In the genomic region with DNA sequence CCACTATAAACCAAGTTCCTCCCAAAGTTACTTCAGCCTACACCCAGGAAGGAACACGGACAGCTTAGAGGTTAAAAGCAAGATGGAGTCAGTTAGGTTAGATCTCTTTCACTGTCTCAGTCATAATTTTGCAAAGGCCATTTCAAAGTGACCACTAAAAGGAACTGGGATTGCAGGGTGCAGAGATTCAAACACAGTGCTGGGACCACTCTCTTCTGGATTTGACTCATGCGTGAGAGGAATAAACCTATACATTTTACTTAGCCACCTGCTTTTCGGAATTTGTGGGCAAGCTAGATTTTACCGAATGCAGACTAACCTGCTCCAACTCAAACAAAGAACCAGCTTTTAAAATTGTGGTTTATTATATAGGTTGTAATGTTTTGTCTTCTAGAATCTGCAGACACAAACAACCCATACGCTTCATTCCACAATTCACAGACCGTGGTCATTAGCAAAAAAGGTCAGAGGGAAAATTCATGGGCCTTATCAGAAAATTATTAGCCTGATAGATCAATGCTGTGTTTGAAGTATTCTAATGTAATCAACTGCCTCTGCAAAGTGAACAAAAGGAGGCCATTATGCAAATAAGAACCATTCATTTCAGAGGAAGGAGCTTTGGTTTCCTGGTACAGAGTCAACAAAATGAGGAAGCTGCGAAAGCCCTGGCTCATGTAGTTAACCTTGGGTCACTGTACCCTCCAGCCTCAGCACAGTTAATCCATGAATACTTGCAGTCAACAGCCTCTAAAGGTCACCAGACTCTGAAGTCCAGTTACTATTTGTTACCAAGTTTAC, we compare ENCODE assay signal across 8 cellular contexts.
DNase-seq lines count a peak whose midpoint lies in the region; ATAC-seq lines count a peak whose summit lies in the region.

No MANE protein-coding gene starts in this region.

- H3K9me3 Mint-ChIP-seq in stimulated activated memory B cell treated with anti-CD40 and anti-IgM and Interleukin-4, amounts not matched to agents 10 μg/mL and 1 μg/mL and 100 μg/mL, for 72 hours = peaks cover 8% of the 10 kb centered on the region

- no peak overlapping the region for H3K4me3 Mint-ChIP-seq in stimulated activated memory B cell treated with anti-CD40 and anti-IgM and Interleukin-4, amounts not matched to agents 10 μg/mL and 1 μg/mL and 100 μg/mL, for 72 hours

- H3K27ac Mint-ChIP-seq in stimulated activated memory B cell treated with anti-CD40 and anti-IgM and Interleukin-4, amounts not matched to agents 10 μg/mL and 1 μg/mL and 100 μg/mL, for 72 hours = peak overlapping the region; percentile 35

- H3K4me1 Mint-ChIP-seq in stimulated activated memory B cell treated with anti-CD40 and anti-IgM and Interleukin-4, amounts not matched to agents 10 μg/mL and 1 μg/mL and 100 μg/mL, for 72 hours = peaks cover 21% of the 10 kb centered on the region

- H3K36me3 Mint-ChIP-seq in stimulated activated memory B cell treated with anti-CD40 and anti-IgM and Interleukin-4, amounts not matched to agents 10 μg/mL and 1 μg/mL and 100 μg/mL, for 72 hours = peaks cover 6% of the 10 kb centered on the region

- ATAC-seq in GM19463 (IDR thresholded peaks at IDR 0.05; ENCODE audit: unreplicated experiment) = peak; percentile 54
- peak; percentile 68 for ATAC-seq in HG03460 (IDR thresholded peaks at IDR 0.05; ENCODE audit: unreplicated experiment)
- peak; percentile 89 for ATAC-seq in stimulated activated memory B cell treated with anti-CD40 and anti-IgM and Interleukin-4, amounts not matched to agents 10 μg/mL and 1 μg/mL and 100 μg/mL, for 72 hours

- DNase-seq in COR-L47 (lab: John Stamatoyannopoulos, UW) (peak; percentile 7), dermis microvascular lymphatic vessel endothelial cell (ENCODE audit: low read depth in 2 of 2) (peak; percentile 48 to 92), NCI-H1436 treated with DMSO at 0.1 percent for 48 hours (lab: John Stamatoyannopoulos, UW) (no peak), NCI-H1092 (lab: John Stamatoyannopoulos, UW) (no peak), NCI-H187 (lab: John Stamatoyannopoulos, UW) (no peak)

- no peaks in the 10 kb centered on the region for H3K27me3 Mint-ChIP-seq in stimulated activated memory B cell treated with anti-CD40 and anti-IgM and Interleukin-4, amounts not matched to agents 10 μg/mL and 1 μg/mL and 100 μg/mL, for 72 hours

Comparison
In these comparisons a context has a peak if more than half of its experiments do, and no peak if none do; other contexts are left out.
1. DNase-seq: peak in COR-L47 (single experiment) and dermis microvascular lymphatic vessel endothelial cell (2 of 2); none in NCI-H1436 treated with DMSO at 0.1 percent for 48 hours (single experiment), NCI-H1092 (single experiment) and NCI-H187 (0 of 2).
2. Peak in every context shown above with its lines, with median percentiles within 50 percentile points of each other: ATAC-seq.